In genomic region chr9:106287108-106287631, GRCh38 we compare ENCODE assay signal across 10 cellular contexts.
DNase-seq lines count a peak whose midpoint lies in the region; ATAC-seq and TF ChIP-seq lines count a peak whose summit lies in the region.
"Had no signal": no experiment of that assay in that cellular context is flagged by ENCODE, and none has a peak within 500 bp of the region (broad histone marks: within the 10 kb centered on the region; RNA-seq: fewer than 3 reads in every experiment).

No MANE protein-coding gene starts in this region.

- H3K27ac ChIP-seq in muscle layer of colon (ENCODE audit: low read depth, low read length) (peak overlapping the region; percentile 64), thyroid gland (no peak overlapping the region)
- H3K27ac ChIP-seq: foreskin keratinocyte had no signal

- H3K4me3 ChIP-seq in muscle layer of colon (ENCODE audit: low read depth in 1 of 2, low read length in 2 of 2), result peak overlapping the region in 1 of 2 donors; percentile 57
- H3K4me3 ChIP-seq in thyroid gland (replicated peaks in 1 of 3), result no peak overlapping the region

- H3K9ac ChIP-seq in muscle layer of colon (ENCODE audit: low read length), result no peak overlapping the region

- WGBS in thyroid gland, 2 donors, result 19 to 22% methylated on average over 9 of the region's 9 CpGs

- H3K4me1 Mint-ChIP-seq in chondrocyte (ENCODE audit: low read depth), result peaks cover 20% of the 10 kb centered on the region
- no peaks in the 10 kb centered on the region for H3K4me1 Mint-ChIP-seq in stimulated activated naive CD8-positive, alpha-beta T cell treated with anti-CD3 and anti-CD28 coated beads, Interleukin-15, amount 100 ng/mL, for 72 hours
- H3K4me1 Mint-ChIP-seq: activated CD4-positive, alpha-beta T cell treated with anti-CD3 and anti-CD28 coated beads for 36 hours had no signal

- no peak overlapping the region for H3K27ac Mint-ChIP-seq in chondrocyte (ENCODE audit: unreplicated experiment)
- H3K27ac Mint-ChIP-seq in stimulated activated naive CD8-positive, alpha-beta T cell treated with anti-CD3 and anti-CD28 coated beads, Interleukin-15, amount 100 ng/mL, for 72 hours, result no peak overlapping the region
- H3K27ac Mint-ChIP-seq: activated CD4-positive, alpha-beta T cell treated with anti-CD3 and anti-CD28 coated beads for 36 hours had no signal

- TF ChIP-seq POLR2A in thyroid gland (IDR thresholded peaks at IDR 0.05), result no peak

- no peaks in the 10 kb centered on the region for H3K27me3 Mint-ChIP-seq in chondrocyte (ENCODE audit: low read depth)
- no peaks in the 10 kb centered on the region for H3K27me3 Mint-ChIP-seq in stimulated activated naive CD8-positive, alpha-beta T cell treated with anti-CD3 and anti-CD28 coated beads, Interleukin-15, amount 100 ng/mL, for 72 hours
- H3K27me3 Mint-ChIP-seq: activated CD4-positive, alpha-beta T cell treated with anti-CD3 and anti-CD28 coated beads for 36 hours had no signal

- TF ChIP-seq CTCF in chondrocyte (IDR thresholded peaks at IDR 0.05) (no peak), thyroid gland (IDR thresholded peaks at IDR 0.05) (no peak)

- no peaks in the 10 kb centered on the region for H3K36me3 Mint-ChIP-seq in chondrocyte (ENCODE audit: low read depth)

- H3K36me3 ChIP-seq in muscle layer of colon (ENCODE audit: insufficient read depth, low read length), result no peaks in the 10 kb centered on the region
- no peaks in the 10 kb centered on the region for H3K36me3 ChIP-seq in thyroid gland

- no peak for ATAC-seq in GM21515 (IDR thresholded peaks at IDR 0.05; ENCODE audit: unreplicated experiment)
- ATAC-seq in HG03097 (IDR thresholded peaks at IDR 0.05; ENCODE audit: low FRiP score, unreplicated experiment), result no peak
- no peak for ATAC-seq in stimulated activated naive CD8-positive, alpha-beta T cell treated with anti-CD3 and anti-CD28 coated beads, Interleukin-15, amount 100 ng/mL, for 72 hours
- ATAC-seq: activated CD4-positive, alpha-beta T cell treated with anti-CD3 and anti-CD28 coated beads for 36 hours; foreskin keratinocyte had no signal

- DNase-seq in NCI-H82 (lab: John Stamatoyannopoulos, UW) (peak; percentile 76), chondrocyte (ENCODE audit: low spot score) (no peak), thyroid gland (peak; percentile 2), AG08396 (ENCODE audit: low spot score) (no peak)
- no peak for DNase-seq in stimulated activated naive CD8-positive, alpha-beta T cell treated with anti-CD3 and anti-CD28 coated beads, Interleukin-15, amount 100 ng/mL, for 72 hours
- DNase-seq: activated CD4-positive, alpha-beta T cell treated with anti-CD3 and anti-CD28 coated beads for 36 hours had no signal

- no peaks in the 10 kb centered on the region for H3K9me3 Mint-ChIP-seq in chondrocyte (ENCODE audit: low read depth)
- peaks cover 6 to 20% of the 10 kb centered on the region in 2 donors for H3K9me3 Mint-ChIP-seq in stimulated activated naive CD8-positive, alpha-beta T cell treated with anti-CD3 and anti-CD28 coated beads, Interleukin-15, amount 100 ng/mL, for 72 hours

- H3K9me3 ChIP-seq in muscle layer of colon (ENCODE audit: low read length) (no peaks in the 10 kb centered on the region), thyroid gland (no peaks in the 10 kb centered on the region)

- H3K4me1 ChIP-seq in muscle layer of colon (ENCODE audit: insufficient read depth, low read length) (peaks cover 18% of the 10 kb centered on the region), thyroid gland (no peaks in the 10 kb centered on the region)
- H3K4me1 ChIP-seq: foreskin keratinocyte had no signal

- intact Hi-C loops in thyroid gland (cut with DNase I), result no loop called here

- peak overlapping the region; percentile 23 for H3K4me3 Mint-ChIP-seq in chondrocyte (ENCODE audit: unreplicated experiment)
- H3K4me3 Mint-ChIP-seq in stimulated activated naive CD8-positive, alpha-beta T cell treated with anti-CD3 and anti-CD28 coated beads, Interleukin-15, amount 100 ng/mL, for 72 hours, result no peak overlapping the region
- H3K4me3 Mint-ChIP-seq: activated CD4-positive, alpha-beta T cell treated with anti-CD3 and anti-CD28 coated beads for 36 hours had no signal

- H3K27me3 ChIP-seq in muscle layer of colon (ENCODE audit: control insufficient read depth in 1 of 2, insufficient read depth in 2 of 2, low read length in 2 of 2), result no peaks in the 10 kb centered on the region
- no peaks in the 10 kb centered on the region for H3K27me3 ChIP-seq in thyroid gland
- H3K27me3 ChIP-seq: foreskin keratinocyte had no signal

Comparison
In these comparisons a context has a peak if more than half of its experiments do, and no peak if none do; other contexts are left out.
1. DNase-seq: peak in NCI-H82 (single experiment) and thyroid gland (2 of 2); none in chondrocyte (single experiment), AG08396 (single experiment) and stimulated activated naive CD8-positive, alpha-beta T cell treated with anti-CD3 and anti-CD28 coated beads, Interleukin-15, amount 100 ng/mL, for 72 hours (0 of 2).